8 cellular contexts compared by ENCODE assay signal in genomic region chrX:101348452-101349222, GRCh38. TPM values are rescaled to one million over a fixed set of nuclear protein-coding genes. Genes with fewer than 3 reads are reported as not detected.
DNase-seq lines count a peak whose midpoint lies in the region; ATAC-seq and TF ChIP-seq lines count a peak whose summit lies in the region.

TSS of gene TIMM8A (minus strand) at chrX:101348742. CDS start at chrX:101348664, 78 bp downstream.

- H3K27me3 ChIP-seq in BLaER1 treated with 17β-estradiol and CSF1 and Interleukin-3, amounts not matched to agents 10 nM and 100 nM, result no peaks in the 10 kb centered on the region

- intact Hi-C loops in lower leg skin (cut with DNase I; ENCODE audit: low total_unique reads), result no loop called here

- no peak for TF ChIP-seq CTCF in lower leg skin (IDR thresholded peaks at IDR 0.05)

- peak within 1 kb of the TSS; percentile 76 to 86 (median 81) for H3K9ac ChIP-seq in BLaER1 treated with 17β-estradiol and CSF1 and Interleukin-3, amounts not matched to agents 10 nM and 100 nM

- no peak for TF ChIP-seq POLR2A in lower leg skin (IDR thresholded peaks at IDR 0.05)

- DNase-seq in NCI-H526 (lab: John Stamatoyannopoulos, UW), result peak; percentile 58 to 87
- DNase-seq in activated CD4-positive, alpha-beta T cell treated with anti-CD3 and anti-CD28 coated beads, Interleukin-2, amount 50 U/mL, for 4 hours, result peak; percentile 69
- peak; percentile 79 for DNase-seq in dermis blood vessel endothelial cell
- DNase-seq in lower leg skin (ENCODE audit: low spot score in 2 of 2), result peak; percentile 70 to 95
- DNase-seq in stimulated activated CD4-positive, alpha-beta T cell treated with anti-CD3 and anti-CD28 coated beads, Interleukin-4, amount 100 ng/mL, for 48 hours (ENCODE audit: low read depth in 2 of 2), result peak; percentile 60 to 70

- peaks cover 0 to 46% (median 14%) of the 10 kb centered on the region in 11 experiments; a peak in 12 of 22 replicates for H4K20me1 ChIP-seq in BLaER1 treated with 17β-estradiol and CSF1 and Interleukin-3, amounts not matched to agents 10 nM and 100 nM

- H3K4me1 ChIP-seq in BLaER1 treated with 17β-estradiol and CSF1 and Interleukin-3, amounts not matched to agents 10 nM and 100 nM, result peaks cover 6 to 31% (median 17%) of the 10 kb centered on the region in 10 experiments; a peak in 19 of 20 replicates

- peak within 1 kb of the TSS; percentile 68 to 86 (median 81); a peak in 21 of 22 replicates for H3K27ac ChIP-seq in BLaER1 treated with 17β-estradiol and CSF1 and Interleukin-3, amounts not matched to agents 10 nM and 100 nM

- H3K4me2 ChIP-seq in BLaER1 treated with 17β-estradiol and CSF1 and Interleukin-3, amounts not matched to agents 10 nM and 100 nM, result peak within 1 kb of the TSS; percentile 64 to 86 (median 73)

- H3K9me3 ChIP-seq in BLaER1 treated with 17β-estradiol and CSF1 and Interleukin-3, amounts not matched to agents 10 nM and 100 nM (replicated peaks in 1 of 11), result peaks cover 0 to 6% (median 0%) of the 10 kb centered on the region in 11 experiments; a peak in 3 of 22 replicates

- peak; percentile 95 for ATAC-seq in GM19328 (IDR thresholded peaks at IDR 0.05; ENCODE audit: unreplicated experiment)
- ATAC-seq in HG03460 (IDR thresholded peaks at IDR 0.05; ENCODE audit: unreplicated experiment), result peak; percentile 97

- H3K36me3 ChIP-seq in BLaER1 treated with 17β-estradiol and CSF1 and Interleukin-3, amounts not matched to agents 10 nM and 100 nM, result peaks cover 41 to 82% (median 68%) of the 10 kb centered on the region in 11 experiments

- peak within 1 kb of the TSS; percentile 57 to 78 (median 74) for H3K4me3 ChIP-seq in BLaER1 treated with 17β-estradiol and CSF1 and Interleukin-3, amounts not matched to agents 10 nM and 100 nM
- H3K4me3 ChIP-seq in lower leg skin (ENCODE audit: low read depth, poor library complexity, severe bottlenecking), result peak within 1 kb of the TSS; percentile 38

- WGBS in lower leg skin, 2 donors, result 1 to 29% methylated on average over 24 to 39 of the region's 55 CpGs

RNA-seq across cellular contexts. Expression of gene TIMM8A, which starts in this region (rescaled TPM):
- total RNA-seq in dermis blood vessel endothelial cell, result 2.4 and 4.0 TPM in 2 replicates
- 1 to 10 TPM; 6.9 to 8.9 (median 8.6) TPM for total RNA-seq in lower leg skin

Comparison
In these comparisons a context has a peak if more than half of its experiments do, and no peak if none do; other contexts are left out.
1. Peak in every context shown above with its lines: DNase-seq, ATAC-seq, H3K4me3 ChIP-seq and H3K27ac ChIP-seq.